ENCODE assay signal across 9 cellular contexts in the genomic region with DNA sequence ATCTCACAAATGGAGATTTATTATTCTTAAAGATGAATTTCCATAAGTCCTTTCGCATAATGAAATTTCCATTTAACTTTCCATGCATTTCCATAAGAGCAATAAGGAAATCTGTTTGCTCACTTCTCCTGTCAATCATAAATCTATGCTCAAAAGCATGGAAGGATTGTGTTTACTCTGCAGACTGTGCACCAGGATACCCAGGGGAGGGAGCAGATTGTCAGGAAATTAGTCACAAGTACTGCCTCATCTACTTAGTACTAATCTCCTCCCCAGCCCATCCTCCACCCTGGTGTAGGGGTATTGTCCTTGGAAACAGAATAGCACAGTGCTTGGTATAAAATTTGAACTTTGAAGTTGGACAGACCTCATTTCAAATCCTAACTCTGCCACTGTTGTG. TPM values are rescaled to one million over a fixed set of nuclear protein-coding genes. Genes with fewer than 3 reads are reported as not detected.
DNase-seq lines count a peak whose midpoint lies in the region; ATAC-seq and TF ChIP-seq lines count a peak whose summit lies in the region.
"Had no signal": no experiment of that assay in that cellular context is flagged by ENCODE, and none has a peak within 500 bp of the region (broad histone marks: within the 10 kb centered on the region; RNA-seq: fewer than 3 reads in every experiment).

No MANE protein-coding gene starts in this region.

- H3K27ac Mint-ChIP-seq in HFFc6: peak overlapping the region; percentile 41; the same call in 1 of the 2 replicates

- H3K36me3 ChIP-seq in hepatocyte (replicated peaks; ENCODE audit: insufficient read depth, low read depth) (no peaks in the 10 kb centered on the region), BE2C (no peaks in the 10 kb centered on the region)
- H3K36me3 ChIP-seq: ovary had no signal

- H3K27me3 Mint-ChIP-seq in HFFc6 (ENCODE audit: insufficient read depth): no peaks in the 10 kb centered on the region; the same call in 1 of the 2 replicates

- H4K20me1 ChIP-seq in hepatocyte (ENCODE audit: insufficient read depth, poor library complexity, severe bottlenecking): no peaks in the 10 kb centered on the region

- H3K4me1 Mint-ChIP-seq in HFFc6 (ENCODE audit: low read depth): peaks cover 34% of the 10 kb centered on the region

- no peak overlapping the region for H2AFZ ChIP-seq in hepatocyte

- no peaks in the 10 kb centered on the region for H3K36me3 Mint-ChIP-seq in HFFc6 (ENCODE audit: low read depth)

- 100% methylated on average over 1 of the region's 1 CpG for WGBS in hepatocyte (ENCODE audit: low lambda C conversion rate, missing lambda C conversion rate)

- H3K4me3 Mint-ChIP-seq in HFFc6: no peak overlapping the region

- ATAC-seq in SK-N-SH treated with all-trans-retinoic acid at 6 μM for 48 hours: peak; percentile 76

- no peaks in the 10 kb centered on the region for H3K9me2 ChIP-seq in hepatocyte (replicated peaks; ENCODE audit: insufficient read depth)

- no peaks in the 10 kb centered on the region for H3K79me2 ChIP-seq in hepatocyte

- H3K27me3 ChIP-seq in hepatocyte: no peaks in the 10 kb centered on the region
- H3K27me3 ChIP-seq in BE2C: no peaks in the 10 kb centered on the region
- H3K27me3 ChIP-seq: ovary had no signal

- H3K4me3 ChIP-seq in hepatocyte: no peak overlapping the region
- no peak overlapping the region for H3K4me3 ChIP-seq in BE2C (ENCODE audit: low read depth, low read length)
- H3K4me3 ChIP-seq: ovary had no signal

- no peak overlapping the region for H3K4me2 ChIP-seq in hepatocyte

- H3K4me1 ChIP-seq in hepatocyte (ENCODE audit: insufficient read depth) (no peaks in the 10 kb centered on the region), BE2C (peaks cover 12% of the 10 kb centered on the region)

- TF ChIP-seq CTCF in HFFc6 (IDR thresholded peaks at IDR 0.05) (no peak), hepatocyte (IDR thresholded peaks at IDR 0.05; ENCODE audit: poor library complexity) (no peak), BE2C (IDR thresholded peaks at IDR 0.05; ENCODE audit: low read depth, low read length) (no peak)

- no peak overlapping the region for H3K27ac ChIP-seq in hepatocyte
- H3K27ac ChIP-seq: ovary had no signal

- H3K9me3 Mint-ChIP-seq in HFFc6: no peaks in the 10 kb centered on the region

- H3K9me3 ChIP-seq in hepatocyte (ENCODE audit: low read depth): no peaks in the 10 kb centered on the region
- no peaks in the 10 kb centered on the region for H3K9me3 ChIP-seq in BE2C
- H3K9me3 ChIP-seq: ovary had no signal

- DNase-seq in COLO829 (ENCODE audit: low spot score): peak; percentile 27
- DNase-seq in HFFc6: peak; percentile 38
- DNase-seq in hepatocyte (ENCODE audit: low spot score): peak; percentile 25
- no peak for DNase-seq in BE2C
- DNase-seq in cerebellum (ENCODE audit: low spot score): no peak
- no peak for DNase-seq in stimulated activated CD4-positive, alpha-beta T cell treated with anti-CD3 and anti-CD28 coated beads, Interleukin-2, amount 100 ng/mL, for 48 hours
- DNase-seq: effector CD4-positive, alpha-beta T cell; ovary had no signal

TF ChIP-seq in SK-N-SH treated with all-trans-retinoic acid at 6 μM for 48 hours, 23 proteins besides CTCF, POLR2A, EP300 and RAD21:
- TF ChIP-seq ZNF70 (CRISPR knock-in tag; IDR thresholded peaks at IDR 0.05) (no peak), GLIS3 (CRISPR knock-in tag; IDR thresholded peaks at IDR 0.05) (no peak), ZC3H10 (CRISPR knock-in tag; IDR thresholded peaks at IDR 0.05) (no peak), CSDC2 (CRISPR knock-in tag; IDR thresholded peaks at IDR 0.05) (no peak), ISL1 (CRISPR knock-in tag; IDR thresholded peaks at IDR 0.05) (no peak)
- TF ChIP-seq, protein P1, sequence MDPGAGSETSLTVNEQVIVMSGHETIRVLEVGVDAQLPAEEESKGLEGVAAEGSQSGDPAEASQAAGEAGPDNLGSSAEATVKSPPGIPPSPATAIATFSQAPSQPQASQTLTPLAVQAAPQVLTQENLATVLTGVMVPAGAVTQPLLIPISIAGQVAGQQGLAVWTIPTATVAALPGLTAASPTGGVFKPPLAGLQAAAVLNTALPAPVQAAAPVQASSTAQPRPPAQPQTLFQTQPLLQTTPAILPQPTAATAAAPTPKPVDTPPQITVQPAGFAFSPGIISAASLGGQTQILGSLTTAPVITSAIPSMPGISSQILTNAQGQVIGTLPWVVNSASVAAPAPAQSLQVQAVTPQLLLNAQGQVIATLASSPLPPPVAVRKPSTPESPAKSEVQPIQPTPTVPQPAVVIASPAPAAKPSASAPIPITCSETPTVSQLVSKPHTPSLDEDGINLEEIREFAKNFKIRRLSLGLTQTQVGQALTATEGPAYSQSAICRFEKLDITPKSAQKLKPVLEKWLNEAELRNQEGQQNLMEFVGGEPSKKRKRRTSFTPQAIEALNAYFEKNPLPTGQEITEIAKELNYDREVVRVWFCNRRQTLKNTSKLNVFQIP (CRISPR knock-in tag; IDR thresholded peaks at IDR 0.05; ENCODE audit: borderline replicate concordance, low read depth): no peak

RNA-seq across cellular contexts. Expression of gene PTGER2, which starts 24.2 kb away (rescaled TPM):
- total RNA-seq in HFFc6 (2021; fragmentation: NEBNext Ultra II Directional; extraction: Animal tissue kit (Norgen Biotek cat#: 25700)): under 1 TPM; 0.28 to 0.73 (median 0.37) TPM
- 18.5 and 18.7 TPM in 2 replicates for total RNA-seq in hepatocyte
- 43.0 and 49.3 TPM in 2 replicates for polyA plus RNA-seq in hepatocyte
- polyA plus RNA-seq in BE2C (2012; ENCODE audit: insufficient read depth, insufficient read length, low read depth): 135 TPM
- total RNA-seq in cerebellum: 0.45 TPM

Comparison
In these comparisons a context has a peak if more than half of its experiments do, and no peak if none do; other contexts are left out.
1. DNase-seq: peak in COLO829 (single experiment), HFFc6 (single experiment) and hepatocyte (single experiment); none in BE2C (single experiment), cerebellum (single experiment) and stimulated activated CD4-positive, alpha-beta T cell treated with anti-CD3 and anti-CD28 coated beads, Interleukin-2, amount 100 ng/mL, for 48 hours (0 of 2).
2. RNA of gene PTGER2, which starts 24.2 kb away (total RNA-seq): 18.5 to 18.7 TPM in hepatocyte; 0.45 TPM in cerebellum (single experiment) and 0.28 to 0.73 TPM in HFFc6; every median in the first group is over 10 times any median in the second.